In genomic region chr22:31290494-31291402, GRCh38 we compare ENCODE assay signal across 1 cellular context.
A peak's percentile ranks its signal among the peaks of the same experiment; 100 is the strongest.
TF ChIP-seq lines count a peak whose summit lies in the region.

No MANE protein-coding gene starts in this region.

TF ChIP-seq in HepG2, 621 proteins besides CTCF, POLR2A, EP300 and RAD21 (continued from another document and continues in another):
- no peak for TF ChIP-seq CBX2 (IDR thresholded peaks at IDR 0.05; ENCODE audit: low read depth, low read length)
- no peak for TF ChIP-seq CBX2 (CRISPR knock-in tag; IDR thresholded peaks at IDR 0.05; ENCODE audit: low read depth)
- TF ChIP-seq PREB (CRISPR knock-in tag; IDR thresholded peaks at IDR 0.05), result no peak
- 0 out of 2 replicates have a peak, but pooled peaks have one; percentile 75 for TF ChIP-seq NFKBIZ (CRISPR knock-in tag; IDR thresholded peaks at IDR 0.05)
- peak; percentile 70; the same call in 1 of the 2 replicates for TF ChIP-seq RXRB (CRISPR knock-in tag; IDR thresholded peaks at IDR 0.05; ENCODE audit: borderline replicate concordance)
- TF ChIP-seq ARNT (IDR thresholded peaks at IDR 0.05), result no peak
- TF ChIP-seq ZBTB2 (CRISPR knock-in tag; IDR thresholded peaks at IDR 0.05; ENCODE audit: low read depth), result no peak
- TF ChIP-seq MXD1 (CRISPR knock-in tag; IDR thresholded peaks at IDR 0.05), result peak; percentile 98
- no peak for TF ChIP-seq HDAC6 (IDR thresholded peaks at IDR 0.05; ENCODE audit: low read depth, low read length)
- TF ChIP-seq MBD4 (IDR thresholded peaks at IDR 0.05; ENCODE audit: borderline replicate concordance, low read length), result no peak
- TF ChIP-seq TOPORS (CRISPR knock-in tag; IDR thresholded peaks at IDR 0.05), result no peak
- peak; percentile 98 for TF ChIP-seq HDAC1 (CRISPR knock-in tag; IDR thresholded peaks at IDR 0.05)
- TF ChIP-seq NONO (IDR thresholded peaks at IDR 0.05), result no peak
- TF ChIP-seq NONO (CRISPR knock-in tag; conservative IDR thresholded peaks at IDR 0.05), result peak; percentile 62; the same call in 1 of the 2 replicates
- 0 out of 2 replicates have a peak, but pooled peaks have one; percentile 68 for TF ChIP-seq ETV6 (CRISPR knock-in tag; conservative IDR thresholded peaks at IDR 0.05)
- TF ChIP-seq HCFC1 (IDR thresholded peaks at IDR 0.05; ENCODE audit: low read depth, low read length), result no peak
- TF ChIP-seq TEAD3 (CRISPR knock-in tag; optimal IDR thresholded peaks at IDR 0.05; ENCODE audit: borderline replicate concordance), result peak; percentile 46
- TF ChIP-seq ATF6 (CRISPR knock-in tag; conservative IDR thresholded peaks at IDR 0.05), result no peak
- TF ChIP-seq ZBTB49 (CRISPR knock-in tag; IDR thresholded peaks at IDR 0.05; ENCODE audit: borderline replicate concordance), result no peak
- peak; percentile 93 for TF ChIP-seq ZNF274 (CRISPR knock-in tag; IDR thresholded peaks at IDR 0.05)
- no peak for TF ChIP-seq GTF3A (CRISPR knock-in tag; conservative IDR thresholded peaks at IDR 0.05)
- peak; percentile 82 for TF ChIP-seq DZIP1 (CRISPR knock-in tag; IDR thresholded peaks at IDR 0.05)
- 0 out of 2 replicates have a peak, but pooled peaks have one; percentile 21 for TF ChIP-seq SNAPC5 (CRISPR knock-in tag; IDR thresholded peaks at IDR 0.05; ENCODE audit: borderline replicate concordance)
- no peak for TF ChIP-seq ATAD3A (CRISPR knock-in tag; IDR thresholded peaks at IDR 0.05)
- TF ChIP-seq ZNF614 (CRISPR knock-in tag; IDR thresholded peaks at IDR 0.05; ENCODE audit: borderline replicate concordance), result no peak
- TF ChIP-seq NCOA5 (CRISPR knock-in tag; IDR thresholded peaks at IDR 0.05), result no peak
- 0 out of 2 replicates have a peak, but pooled peaks have one; percentile 67 for TF ChIP-seq E2F5 (CRISPR knock-in tag; conservative IDR thresholded peaks at IDR 0.05)
- TF ChIP-seq DMAP1 (CRISPR knock-in tag; IDR thresholded peaks at IDR 0.05), result peak; percentile 84
- TF ChIP-seq ESRRA (CRISPR knock-in tag; IDR thresholded peaks at IDR 0.05; ENCODE audit: low read depth), result peak; percentile 60; the same call in 1 of the 2 replicates
- TF ChIP-seq ZNF567 (CRISPR knock-in tag; IDR thresholded peaks at IDR 0.05; ENCODE audit: borderline replicate concordance), result no peak
- no peak for TF ChIP-seq MTF2 (CRISPR knock-in tag; IDR thresholded peaks at IDR 0.05; ENCODE audit: borderline replicate concordance)
- no peak; the same call in 1 of the 2 replicates for TF ChIP-seq MAZ (IDR thresholded peaks at IDR 0.05; ENCODE audit: borderline replicate concordance, low read depth, low read length)
- peak; percentile 72; the same call in 1 of the 2 replicates for TF ChIP-seq MAZ (CRISPR knock-in tag; IDR thresholded peaks at IDR 0.05; ENCODE audit: low read depth)
- TF ChIP-seq TCF7L2 (IDR thresholded peaks at IDR 0.05; ENCODE audit: low read depth, low read length), result no peak
- TF ChIP-seq IKZF1 (IDR thresholded peaks at IDR 0.05), result no peak
- no peak for TF ChIP-seq EZH2 (conservative IDR thresholded peaks at IDR 0.05; ENCODE audit: low read depth, low read length)
- no peak for TF ChIP-seq GATA4 (IDR thresholded peaks at IDR 0.05; ENCODE audit: borderline replicate concordance, low read depth)
- peak; percentile 96 for TF ChIP-seq ZFP36L1 (CRISPR knock-in tag; IDR thresholded peaks at IDR 0.05)
- no peak for TF ChIP-seq ZFP1 (CRISPR knock-in tag; IDR thresholded peaks at IDR 0.05)
- TF ChIP-seq PRPF4 (IDR thresholded peaks at IDR 0.05; ENCODE audit: low read depth, low read length, poor library complexity, severe bottlenecking), result no peak
- 0 out of 2 replicates have a peak, but pooled peaks have one; percentile 32 for TF ChIP-seq ZNF275 (CRISPR knock-in tag; IDR thresholded peaks at IDR 0.05; ENCODE audit: borderline replicate concordance)
- no peak for TF ChIP-seq LRRFIP1 (CRISPR knock-in tag; conservative IDR thresholded peaks at IDR 0.05)
- TF ChIP-seq PRMT3 (CRISPR knock-in tag; IDR thresholded peaks at IDR 0.05; ENCODE audit: borderline replicate concordance, low read depth), result no peak
- no peak for TF ChIP-seq ZNF256 (CRISPR knock-in tag; conservative IDR thresholded peaks at IDR 0.05)
- no peak for TF ChIP-seq CHD2 (IDR thresholded peaks at IDR 0.05; ENCODE audit: low read depth, low read length)
- no peak for TF ChIP-seq SMAD9 (CRISPR knock-in tag; IDR thresholded peaks at IDR 0.05)
- TF ChIP-seq KAT2B (IDR thresholded peaks at IDR 0.05; ENCODE audit: borderline replicate concordance, low read depth, low read length), result no peak
- TF ChIP-seq SNAPC2 (CRISPR knock-in tag; IDR thresholded peaks at IDR 0.05), result no peak
- TF ChIP-seq HOXA9 (CRISPR knock-in tag; IDR thresholded peaks at IDR 0.05; ENCODE audit: borderline replicate concordance), result no peak
- TF ChIP-seq ZNF557 (CRISPR knock-in tag; IDR thresholded peaks at IDR 0.05), result no peak
- no peak for TF ChIP-seq ZNF143 (CRISPR knock-in tag; IDR thresholded peaks at IDR 0.05)
- no peak for TF ChIP-seq PBX2 (CRISPR knock-in tag; IDR thresholded peaks at IDR 0.05)
- TF ChIP-seq NR1H2 (CRISPR knock-in tag; IDR thresholded peaks at IDR 0.05; ENCODE audit: borderline replicate concordance, low read depth), result 0 out of 2 replicates have a peak, but pooled peaks have one; percentile 70
- peak; percentile 95; the same call in 1 of the 2 replicates for TF ChIP-seq ZNF253 (CRISPR knock-in tag; IDR thresholded peaks at IDR 0.05; ENCODE audit: borderline replicate concordance)
- TF ChIP-seq KDM1A (CRISPR knock-in tag; IDR thresholded peaks at IDR 0.05), result no peak
